ENCODE assay signal across 1 cellular context in genomic region chr9:125841444-125841843, GRCh38.
TF ChIP-seq lines count a peak whose summit lies in the region.

No MANE protein-coding gene starts in this region.

TF ChIP-seq in SK-N-SH, 30 proteins besides CTCF, POLR2A, EP300 and RAD21 (continued from another document):
- TF ChIP-seq, protein P1, sequence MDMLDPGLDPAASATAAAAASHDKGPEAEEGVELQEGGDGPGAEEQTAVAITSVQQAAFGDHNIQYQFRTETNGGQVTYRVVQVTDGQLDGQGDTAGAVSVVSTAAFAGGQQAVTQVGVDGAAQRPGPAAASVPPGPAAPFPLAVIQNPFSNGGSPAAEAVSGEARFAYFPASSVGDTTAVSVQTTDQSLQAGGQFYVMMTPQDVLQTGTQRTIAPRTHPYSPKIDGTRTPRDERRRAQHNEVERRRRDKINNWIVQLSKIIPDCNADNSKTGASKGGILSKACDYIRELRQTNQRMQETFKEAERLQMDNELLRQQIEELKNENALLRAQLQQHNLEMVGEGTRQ (IDR thresholded peaks at IDR 0.05; ENCODE audit: borderline replicate concordance, low read depth, low read length), result no peak
TF ChIP-seq in SK-N-SH: peak in this region for 0.
